In the genomic region with DNA sequence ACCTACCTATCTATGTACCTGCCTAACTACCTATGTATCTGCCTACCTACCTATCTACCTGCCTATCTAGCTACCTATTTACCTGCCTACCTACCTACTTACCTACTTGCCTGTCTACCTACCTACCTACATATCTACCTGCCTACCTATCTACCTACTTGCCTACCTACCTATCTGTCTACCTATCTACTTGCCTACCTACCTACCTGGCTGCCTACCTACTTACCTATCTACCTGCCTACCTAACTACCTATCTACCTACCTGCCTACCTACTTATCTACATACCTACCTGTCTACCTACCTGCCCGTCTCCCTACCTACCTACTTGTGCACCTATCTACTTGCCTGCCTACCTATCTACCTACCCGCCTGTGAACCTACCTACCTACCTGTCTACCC, we compare ENCODE assay signal across 20 cellular contexts.
DNase-seq lines count a peak whose midpoint lies in the region; ATAC-seq, FAIRE-seq and TF ChIP-seq lines count a peak whose summit lies in the region.
"Had no signal": no experiment of that assay in that cellular context is flagged by ENCODE, and none has a peak within 500 bp of the region (broad histone marks: within the 10 kb centered on the region; RNA-seq: fewer than 3 reads in every experiment).

No MANE protein-coding gene starts in this region.

- FAIRE-seq in HepG2 (lab: Jason Lieb, UNC) (no peak), H1 (lab: Jason Lieb, UNC) (no peak), RCC 7860 (lab: Jason Lieb, UNC) (no peak)
- FAIRE-seq: A204.1, G401.6, GM19239 had no signal

- no peak overlapping the region for H3K27ac ChIP-seq in HepG2 (ENCODE audit: extremely low read length, insufficient read depth, low read length)
- no peak overlapping the region for H3K27ac ChIP-seq in right lobe of liver
- H3K27ac ChIP-seq in IMR-90 (ENCODE audit: insufficient read depth, low read length), result no peak overlapping the region
- no peak overlapping the region for H3K27ac ChIP-seq in H1 (ENCODE audit: low read depth, low read length)
- no peak overlapping the region for H3K27ac ChIP-seq in trophoblast cell (ENCODE audit: low read depth, low read length)
- H3K27ac ChIP-seq: 22Rv1, BLaER1, C4-2B, GM23248 had no signal

- no peak overlapping the region for H3K4me2 ChIP-seq in HepG2 (ENCODE audit: low read depth, low read length)
- H3K4me2 ChIP-seq in IMR-90 (ENCODE audit: low read depth, low read length), result no peak overlapping the region
- no peak overlapping the region for H3K4me2 ChIP-seq in H1 (ENCODE audit: insufficient read depth in 1 of 2, low read depth in 2 of 2, low read length in 2 of 2)
- no peak overlapping the region for H3K4me2 ChIP-seq in trophoblast cell (ENCODE audit: low read length)
- H3K4me2 ChIP-seq: BLaER1 had no signal

- H4K8ac ChIP-seq in IMR-90 (ENCODE audit: low read depth in 2 of 2, low read length in 2 of 2) (no peak overlapping the region), H1 (ENCODE audit: extremely low read depth, insufficient read depth, low read length) (no peak overlapping the region), trophoblast cell (ENCODE audit: low read depth, low read length) (no peak overlapping the region)

- no peaks in the 10 kb centered on the region; a peak in 1 of 5 replicates for H3K27me3 ChIP-seq in HepG2 (ENCODE audit: control insufficient read depth in 1 of 2, insufficient read depth in 2 of 2, low read length in 2 of 2)
- no peaks in the 10 kb centered on the region for H3K27me3 ChIP-seq in right lobe of liver
- H3K27me3 ChIP-seq in IMR-90 (ENCODE audit: control insufficient read depth, insufficient read depth, low read length), result no peaks in the 10 kb centered on the region
- H3K27me3 ChIP-seq in H1 (replicated peaks in 1 of 4; ENCODE audit: control insufficient read depth in 3 of 4, extremely low read depth in 1 of 4, insufficient read depth in 3 of 4, low read length in 3 of 4), result no peaks in the 10 kb centered on the region; a peak in 1 of 7 replicates
- no peaks in the 10 kb centered on the region for H3K27me3 ChIP-seq in trophoblast cell (ENCODE audit: insufficient read depth, low read length)
- H3K27me3 ChIP-seq: BLaER1 had no signal

- no peak overlapping the region for H2BK20ac ChIP-seq in IMR-90 (ENCODE audit: low read depth, low read length)
- H2BK20ac ChIP-seq in H1 (ENCODE audit: low read length), result peak overlapping the region; percentile 32; the same call in 1 of the 2 replicates

- H3K4me1 ChIP-seq in HepG2 (ENCODE audit: insufficient read depth, low read length) (no peaks in the 10 kb centered on the region), right lobe of liver (no peaks in the 10 kb centered on the region), IMR-90 (ENCODE audit: control insufficient read depth, insufficient read depth, low read length) (no peaks in the 10 kb centered on the region), H1 (replicated peaks in 1 of 4; ENCODE audit: control insufficient read depth in 3 of 4, insufficient read depth in 4 of 4, low read length in 3 of 4) (no peaks in the 10 kb centered on the region), trophoblast cell (ENCODE audit: control insufficient read depth in 1 of 2, insufficient read depth in 2 of 2, low read length in 2 of 2) (no peaks in the 10 kb centered on the region)
- H3K4me1 ChIP-seq: Caco-2, HAP-1 had no signal

- H3K4me3 ChIP-seq in HepG2 (replicated peaks in 1 of 3; ENCODE audit: insufficient read depth in 1 of 3, low read depth in 2 of 3, low read length in 3 of 3), result no peak overlapping the region
- H3K4me3 ChIP-seq in right lobe of liver, result no peak overlapping the region
- no peak overlapping the region for H3K4me3 ChIP-seq in IMR-90 (ENCODE audit: insufficient read depth, low read depth, low read length)
- H3K4me3 ChIP-seq in H1 (ENCODE audit: extremely low read depth in 1 of 4, insufficient read depth in 2 of 4, low read depth in 3 of 4, low read length in 4 of 4), result no peak overlapping the region
- no peak overlapping the region for H3K4me3 ChIP-seq in trophoblast cell (ENCODE audit: low read depth, low read length)
- H3K4me3 ChIP-seq: BLaER1, GM23248, HAP-1 had no signal

- TF ChIP-seq CTCF in HepG2 (CRISPR knock-in tag; IDR thresholded peaks at IDR 0.05) (no peak), right lobe of liver (IDR thresholded peaks at IDR 0.05) (no peak), IMR-90 (conservative IDR thresholded peaks at IDR 0.05; ENCODE audit: low read depth, low read length) (no peak), H1 (IDR thresholded peaks at IDR 0.05; ENCODE audit: control extremely low read depth in 1 of 3, insufficient read depth in 1 of 3, low read depth in 1 of 3, low read length in 3 of 3) (no peak)

- H3K9ac ChIP-seq in HepG2 (ENCODE audit: insufficient read depth, low read depth, low read length), result no peak overlapping the region
- H3K9ac ChIP-seq in IMR-90 (ENCODE audit: low read depth, low read length), result no peak overlapping the region
- H3K9ac ChIP-seq in H1 (replicated peaks in 1 of 4; ENCODE audit: extremely low read depth in 1 of 4, low read depth in 3 of 4, low read length in 3 of 4), result no peak overlapping the region
- no peak overlapping the region for H3K9ac ChIP-seq in trophoblast cell (ENCODE audit: low read length)
- H3K9ac ChIP-seq: BLaER1, GM23248 had no signal

- in situ Hi-C loops in HepG2 (cut with HindIII; ENCODE audit: extremely low pct_ligation_motif_present, low pct_unique_long_range_greater_than_20kb), result no loop called here
- in situ Hi-C loops in IMR-90 (cut with MboI; ENCODE audit: low sequenced_read_pairs), result no loop called here

- no peak overlapping the region for H2AK9ac ChIP-seq in IMR-90 (replicated peaks; ENCODE audit: low read depth, low read length, poor library complexity)

- CTCF ChIA-PET in HepG2 (lab: Yijun Ruan, JAX; ENCODE audit: low intra/inter-chr PET ratio, low total read pairs), result no interaction called here
- CTCF ChIA-PET in IMR-90 (lab: Yijun Ruan, JAX), result no interaction called here
- CTCF ChIA-PET in H1 (lab: Charles Lee; ENCODE audit: partially characterized antibody), result interaction anchor here (1.0 to 2.2 kb wide), 3 partner anchors 9 to 285 kb away, joined by 3 to 7 read pairs (median 5); no protein-coding TSS in a partner anchor

- H3K9me1 ChIP-seq in IMR-90 (ENCODE audit: insufficient read depth, low read length), result no peaks in the 10 kb centered on the region

- H2BK15ac ChIP-seq in IMR-90 (ENCODE audit: low read depth, low read length), result no peak overlapping the region
- H2BK15ac ChIP-seq in H1 (ENCODE audit: low read length), result no peak overlapping the region

- no peak overlapping the region for H4K12ac ChIP-seq in trophoblast cell (ENCODE audit: low read depth, low read length)

- H4K91ac ChIP-seq in IMR-90 (ENCODE audit: insufficient read depth, low read depth, low read length) (no peak overlapping the region), H1 (replicated peaks; ENCODE audit: insufficient read length, low read length) (no peak overlapping the region), trophoblast cell (ENCODE audit: low read depth, low read length) (no peak overlapping the region)

- H3K79me2 ChIP-seq in HepG2 (ENCODE audit: insufficient read depth, low read length), result no peaks in the 10 kb centered on the region
- H3K79me2 ChIP-seq in H1 (ENCODE audit: control insufficient read depth in 1 of 2, insufficient read depth in 2 of 2, low read length in 2 of 2), result no peaks in the 10 kb centered on the region
- H3K79me2 ChIP-seq in trophoblast cell (ENCODE audit: control insufficient read depth, insufficient read depth, low read length, poor library complexity), result no peaks in the 10 kb centered on the region

- H3K23ac ChIP-seq in IMR-90 (ENCODE audit: low read depth, low read length) (no peak overlapping the region), H1 (ENCODE audit: insufficient read length) (no peak overlapping the region), trophoblast cell (ENCODE audit: low read length) (peak overlapping the region; percentile 50)

- H3K9me3 ChIP-seq in HepG2 (ENCODE audit: low read length) (peaks cover 6% of the 10 kb centered on the region; the same call in 1 of the 2 replicates), right lobe of liver (no peaks in the 10 kb centered on the region), IMR-90 (ENCODE audit: control insufficient read depth, insufficient read depth, low read length) (peaks cover 18% of the 10 kb centered on the region; the same call in 1 of the 2 replicates), H1 (ENCODE audit: insufficient read depth in 2 of 2, low read depth in 1 of 2, low read length in 1 of 2) (peaks cover 10 to 14% of the 10 kb centered on the region in 2 experiments), trophoblast cell (ENCODE audit: insufficient read depth, low read depth, low read length) (peaks cover 10% of the 10 kb centered on the region)
- H3K9me3 ChIP-seq: HAP-1 had no signal

- no peaks in the 10 kb centered on the region for H3K36me3 ChIP-seq in HepG2 (replicated peaks in 1 of 2; ENCODE audit: control insufficient read depth in 1 of 2, insufficient read depth in 2 of 2, low read length in 2 of 2)
- H3K36me3 ChIP-seq in right lobe of liver, result no peaks in the 10 kb centered on the region
- no peaks in the 10 kb centered on the region for H3K36me3 ChIP-seq in IMR-90 (ENCODE audit: control insufficient read depth, insufficient read depth, low read length)
- no peaks in the 10 kb centered on the region for H3K36me3 ChIP-seq in H1 (ENCODE audit: control insufficient read depth in 2 of 4, insufficient read depth in 4 of 4, low read length in 3 of 4)
- no peaks in the 10 kb centered on the region for H3K36me3 ChIP-seq in trophoblast cell (ENCODE audit: control insufficient read depth in 1 of 2, insufficient read depth in 2 of 2, low read length in 2 of 2)
- H3K36me3 ChIP-seq: BLaER1, HAP-1 had no signal

- BruUV-seq in HepG2 (replicated peaks; lab: Mats Ljungman, UMichigan) (no TSS peak), IMR-90 (replicated peaks; lab: Mats Ljungman, UMichigan) (no TSS peak)

- intact Hi-C loops in HepG2 (cut with micrococcal nuclease; ENCODE audit: unreplicated experiment), result no loop called here
- intact Hi-C loops in right lobe of liver (cut with DNase I), result no loop called here
- intact Hi-C loops in IMR-90 (cut with micrococcal nuclease), result no loop called here

- H3K14ac ChIP-seq in IMR-90 (replicated peaks; ENCODE audit: low read depth, low read length) (no peak overlapping the region), H1 (ENCODE audit: insufficient read length) (no peak overlapping the region), trophoblast cell (ENCODE audit: low read length) (no peak overlapping the region)

- H3K79me1 ChIP-seq in IMR-90 (ENCODE audit: low read depth in 1 of 2, low read length in 2 of 2) (no peaks in the 10 kb centered on the region), H1 (ENCODE audit: low read depth, low read length) (no peaks in the 10 kb centered on the region), trophoblast cell (ENCODE audit: low read length) (no peaks in the 10 kb centered on the region)

- H2AK5ac ChIP-seq in IMR-90 (ENCODE audit: low read depth, low read length) (no peak overlapping the region), H1 (ENCODE audit: low read depth, low read length) (0 out of 2 replicates have a peak overlapping the region, but pooled peaks have one; percentile 82), trophoblast cell (ENCODE audit: low read length) (no peak overlapping the region)

- H4K5ac ChIP-seq in IMR-90 (ENCODE audit: low read depth, low read length) (no peak overlapping the region), H1 (ENCODE audit: insufficient read length, low read depth, low read length) (no peak overlapping the region)

- POLR2A ChIA-PET in HepG2 (lab: Yijun Ruan, JAX) (no interaction called here), IMR-90 (lab: Charles Lee; ENCODE audit: unreplicated experiment) (no interaction called here), H1 (lab: Charles Lee; ENCODE audit: partially characterized antibody) (no interaction called here)

- no peak overlapping the region for H2BK120ac ChIP-seq in IMR-90 (ENCODE audit: low read depth, low read length)
- no peak overlapping the region for H2BK120ac ChIP-seq in H1 (replicated peaks; ENCODE audit: low read depth, low read length)
- H2BK120ac ChIP-seq in trophoblast cell (ENCODE audit: insufficient read depth, low read length, poor library complexity), result no peak overlapping the region

- H3K4ac ChIP-seq in IMR-90 (ENCODE audit: low read depth, low read length), result no peak overlapping the region
- H3K4ac ChIP-seq in H1 (replicated peaks; ENCODE audit: insufficient read length, low read depth, low read length), result no peak overlapping the region
- H3K4ac ChIP-seq in trophoblast cell (ENCODE audit: low read depth, low read length), result no peak overlapping the region

- H3K18ac ChIP-seq in IMR-90 (ENCODE audit: low read depth, low read length), result no peak overlapping the region
- no peak overlapping the region for H3K18ac ChIP-seq in H1 (ENCODE audit: extremely low read depth, low read length)
- no peak overlapping the region for H3K18ac ChIP-seq in trophoblast cell (ENCODE audit: low read length)

- H3K23me2 ChIP-seq in H1 (ENCODE audit: low read depth, low read length), result peaks cover 10% of the 10 kb centered on the region; the same call in 1 of the 2 replicates

- ATAC-seq in HepG2 (no peak), right lobe of liver (no peak), IMR-90 (ENCODE audit: low read depth) (no peak), HG02852 (IDR thresholded peaks at IDR 0.05; ENCODE audit: unreplicated experiment) (no peak)
- ATAC-seq: CD8-positive, alpha-beta T cell had no signal

- H2BK12ac ChIP-seq in H1 (ENCODE audit: low read depth, low read length), result no peak overlapping the region
- no peak overlapping the region for H2BK12ac ChIP-seq in trophoblast cell (ENCODE audit: low read length)

- H3K56ac ChIP-seq in IMR-90 (ENCODE audit: extremely low read depth, insufficient read depth, low read length) (no peak overlapping the region), H1 (replicated peaks; ENCODE audit: insufficient read length, low read depth, low read length) (no peak overlapping the region)

- H2BK5ac ChIP-seq in IMR-90 (ENCODE audit: low read depth, low read length, poor library complexity, severe bottlenecking), result peak overlapping the region; percentile 13
- H2BK5ac ChIP-seq in H1 (ENCODE audit: low read depth, low read length), result no peak overlapping the region
- H2BK5ac ChIP-seq in trophoblast cell (ENCODE audit: low read depth, low read length, poor library complexity), result no peak overlapping the region

- WGBS in HepG2 (ENCODE audit: low lambda C conversion rate), result 15% methylated on average over 2 of the region's 2 CpGs
- 88% methylated on average over 2 of the region's 2 CpGs for WGBS in right lobe of liver (ENCODE audit: insufficient coverage, low coverage, low lambda C conversion rate, missing lambda C conversion rate)
- 95% methylated on average over 2 of the region's 2 CpGs; no CpG with 5 or more reads in 1 of the 2 experiments for WGBS in IMR-90 (ENCODE audit: extremely low coverage in 2 of 2, insufficient read length in 1 of 2), 2 experiments
- WGBS in H1 (ENCODE audit: extremely low coverage in 1 of 2, insufficient coverage in 1 of 2, insufficient read length in 1 of 2, insufficient replicate concordance in 2 of 2, low coverage in 1 of 2, low lambda C conversion rate in 2 of 2, missing lambda C conversion rate in 1 of 2), 2 experiments, result 78% methylated on average over 2 of the region's 2 CpGs; no CpG with 5 or more reads in 1 of the 2 experiments
- no CpG with 5 or more reads among the region's 2 CpGs for WGBS in trophoblast cell (ENCODE audit: extremely low coverage, insufficient coverage, insufficient read length)

- DNase-seq in HepG2 (ENCODE audit: low spot score) (no peak), right lobe of liver (no peak), IMR-90 (no peak), H1 (ENCODE audit: low read depth in 1 of 2, low spot score in 2 of 2) (no peak), trophoblast cell (no peak), RCC 7860 (ENCODE audit: low spot score) (no peak), superior temporal gyrus (ENCODE audit: extremely low spot score) (no peak)
- DNase-seq: Caco-2; CD4-positive, CD25-positive, alpha-beta regulatory T cell; CD8-positive, alpha-beta T cell; DMS153 had no signal

- dilution Hi-C loops in IMR-90 (cut with HindIII; ENCODE audit: low sequenced_read_pairs, unreplicated experiment), result no loop called here

- TF ChIP-seq EP300 in HepG2 (IDR thresholded peaks at IDR 0.05; ENCODE audit: low read depth in 2 of 2, low read length in 2 of 2), result no peak
- TF ChIP-seq EP300 in HepG2 (CRISPR knock-in tag; IDR thresholded peaks at IDR 0.05; ENCODE audit: borderline replicate concordance), result no peak
- no peak for TF ChIP-seq EP300 in H1 (IDR thresholded peaks at IDR 0.05; ENCODE audit: borderline replicate concordance in 1 of 2, low read depth in 2 of 2, low read length in 2 of 2)

- TF ChIP-seq RAD21 in HepG2 (CRISPR knock-in tag; IDR thresholded peaks at IDR 0.05), result no peak
- TF ChIP-seq RAD21 in IMR-90 (IDR thresholded peaks at IDR 0.05; ENCODE audit: low read length), result no peak
- TF ChIP-seq RAD21 in H1 (IDR thresholded peaks at IDR 0.05 in 1 of 2, conservative IDR thresholded peaks at IDR 0.05 in 1 of 2; ENCODE audit: low read depth in 2 of 2, low read length in 2 of 2), result no peak

- H2AFZ ChIP-seq in HepG2 (ENCODE audit: low read length) (no peak overlapping the region), IMR-90 (replicated peaks; ENCODE audit: low read length, poor library complexity) (no peak overlapping the region), H1 (ENCODE audit: low read length) (no peak overlapping the region), trophoblast cell (ENCODE audit: insufficient read depth, low read length, poor library complexity) (no peak overlapping the region)
- H2AFZ ChIP-seq: GM23248 had no signal

- no peaks in the 10 kb centered on the region for H4K20me1 ChIP-seq in HepG2 (ENCODE audit: insufficient read depth, low read length)
- H4K20me1 ChIP-seq in IMR-90 (ENCODE audit: insufficient read depth, low read length), result no peaks in the 10 kb centered on the region
- H4K20me1 ChIP-seq in H1 (replicated peaks in 1 of 2; ENCODE audit: control insufficient read depth in 1 of 2, insufficient read depth in 2 of 2, low read length in 2 of 2), result peaks cover 0 to 6% of the 10 kb centered on the region in 2 experiments
- H4K20me1 ChIP-seq: BLaER1 had no signal

- TF ChIP-seq POLR2A in HepG2 (IDR thresholded peaks at IDR 0.05; ENCODE audit: insufficient read depth in 1 of 2, low read depth in 2 of 2, low read length in 2 of 2), result no peak
- no peak for TF ChIP-seq POLR2A in right lobe of liver (IDR thresholded peaks at IDR 0.05)
- TF ChIP-seq POLR2A in IMR-90 (IDR thresholded peaks at IDR 0.05; ENCODE audit: low read depth, low read length), result no peak
- TF ChIP-seq POLR2A in H1 (IDR thresholded peaks at IDR 0.05; ENCODE audit: control extremely low read depth in 1 of 2, low read depth in 2 of 2, low read length in 2 of 2), result no peak
